15 cellular contexts compared by ENCODE assay signal in the genomic region with DNA sequence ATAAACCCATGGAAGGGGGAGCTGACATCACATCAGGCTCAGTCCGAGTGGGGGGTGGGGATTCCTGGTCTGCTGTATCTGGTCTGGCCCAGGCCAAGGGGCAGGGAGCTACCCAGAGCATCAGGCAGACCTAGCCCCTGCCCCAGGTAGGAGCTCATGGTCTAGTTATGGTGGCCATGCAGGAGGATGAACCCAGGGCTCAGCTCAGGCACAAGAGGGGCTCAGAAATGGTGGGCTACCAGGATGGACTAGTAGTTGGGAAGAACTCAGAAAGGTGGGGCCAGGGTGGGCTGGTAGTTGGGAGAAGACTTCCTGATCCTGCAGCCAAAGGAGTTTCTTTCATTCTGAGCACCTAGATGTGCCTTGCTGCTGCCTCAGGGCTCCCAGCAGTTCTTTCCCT. TPM values are rescaled to one million over a fixed set of nuclear protein-coding genes. Genes with fewer than 3 reads are reported as not detected.
A peak's percentile ranks its signal among the peaks of the same experiment; 100 is the strongest.
DNase-seq lines count a peak whose midpoint lies in the region; TF ChIP-seq lines count a peak whose summit lies in the region.
"Had no signal": no experiment of that assay in that cellular context is flagged by ENCODE, and none has a peak within 500 bp of the region (broad histone marks: within the 10 kb centered on the region; RNA-seq: fewer than 3 reads in every experiment).

No MANE protein-coding gene starts in this region.

- H3K9me3 ChIP-seq in mesenchymal stem cell (ENCODE audit: control insufficient read depth, low read length) (peaks cover 6% of the 10 kb centered on the region), spleen (peaks cover 0 to 9% (median 0%) of the 10 kb centered on the region in 8 donors), sigmoid colon (no peaks in the 10 kb centered on the region)

- 48% methylated on average over 1 of the region's 1 CpG for WGBS in mesenchymal stem cell
- 25 to 62% (median 50%) methylated on average over 1 of the region's 1 CpG for WGBS in spleen, 5 donors
- WGBS in mesendoderm (ENCODE audit: extremely low coverage, insufficient coverage, low lambda C conversion rate) = no CpG with 5 or more reads among the region's 1 CpG
- 51 to 52% methylated on average over 1 of the region's 1 CpG for WGBS in sigmoid colon, 2 donors

- H2BK12ac ChIP-seq in mesenchymal stem cell (ENCODE audit: low read length in 2 of 2) = no peak overlapping the region

- no peak overlapping the region for H3K4me3 Mint-ChIP-seq in CD14-positive monocyte
- H3K4me3 Mint-ChIP-seq: CD4-positive, CD25-positive, alpha-beta regulatory T cell had no signal

- H3K4me1 Mint-ChIP-seq in CD14-positive monocyte = no peaks in the 10 kb centered on the region
- H3K4me1 Mint-ChIP-seq: CD4-positive, CD25-positive, alpha-beta regulatory T cell had no signal

- H3K36me3 ChIP-seq in mesenchymal stem cell (ENCODE audit: control insufficient read depth in 1 of 2, insufficient read depth in 2 of 2, low read depth in 1 of 2, low read length in 2 of 2) (no peaks in the 10 kb centered on the region), spleen (no peaks in the 10 kb centered on the region), mesendoderm (ENCODE audit: control insufficient read depth, insufficient read depth, low read length) (no peaks in the 10 kb centered on the region), sigmoid colon (no peaks in the 10 kb centered on the region)

- H4K5ac ChIP-seq in mesendoderm (ENCODE audit: low read length) = no peak overlapping the region

- no peak overlapping the region for H3K4ac ChIP-seq in mesenchymal stem cell (ENCODE audit: low read depth in 1 of 2, low read length in 2 of 2)
- no peak overlapping the region for H3K4ac ChIP-seq in mesendoderm (ENCODE audit: low read depth, low read length)

- no peak overlapping the region for H3K27ac Mint-ChIP-seq in CD14-positive monocyte
- H3K27ac Mint-ChIP-seq: CD4-positive, CD25-positive, alpha-beta regulatory T cell had no signal

- H3K4me2 ChIP-seq in mesenchymal stem cell (ENCODE audit: low read length, poor library complexity, severe bottlenecking) (no peak overlapping the region), mesendoderm (ENCODE audit: low read length) (no peak overlapping the region)

- H3K27me3 Mint-ChIP-seq in CD14-positive monocyte (ENCODE audit: low read depth in 3 of 3) = peaks cover 0 to 8% (median 0%) of the 10 kb centered on the region in 3 donors

- TF ChIP-seq POLR2A in spleen (IDR thresholded peaks at IDR 0.05) (no peak), sigmoid colon (IDR thresholded peaks at IDR 0.05) (no peak)

- DNase-seq in activated CD8-positive, alpha-beta memory T cell treated with anti-CD3 and anti-CD28 coated beads, Interleukin-2, amount 50 U/mL, for 48 hours = peak; percentile 30
- DNase-seq in activated CD8-positive, alpha-beta memory T cell treated with anti-CD3 and anti-CD28 coated beads, Interleukin-2, amount 50 U/mL, for 4 hours = no peak
- DNase-seq in CD14-positive monocyte (ENCODE audit: low spot score) = peak; percentile 27
- no peak for DNase-seq in mesenchymal stem cell
- peak; percentile 30 for DNase-seq in spleen
- no peak for DNase-seq in mesendoderm
- DNase-seq in sigmoid colon = no peak
- DNase-seq in T1000 (lab: John Stamatoyannopoulos, UW) = no peak
- DNase-seq: CD4-positive, CD25-positive, alpha-beta regulatory T cell; DMS53; GF-D8 had no signal

- no peak for TF ChIP-seq CTCF in CD14-positive monocyte (IDR thresholded peaks at IDR 0.05)
- TF ChIP-seq CTCF in spleen (IDR thresholded peaks at IDR 0.05 in 8 of 11, conservative IDR thresholded peaks at IDR 0.05 in 3 of 11) = no peak
- no peak for TF ChIP-seq CTCF in sigmoid colon (IDR thresholded peaks at IDR 0.05)

- no peak overlapping the region for H2BK5ac ChIP-seq in mesenchymal stem cell (ENCODE audit: low read depth, low read length, poor library complexity, severe bottlenecking)
- no peak overlapping the region for H2BK5ac ChIP-seq in mesendoderm (ENCODE audit: low read length)

- no peak overlapping the region for H3K9ac ChIP-seq in mesenchymal stem cell (ENCODE audit: low read length)
- no peak overlapping the region for H3K9ac ChIP-seq in mesendoderm (ENCODE audit: low read length)

- no peak overlapping the region for H4K8ac ChIP-seq in mesenchymal stem cell (ENCODE audit: low read length)
- H4K8ac ChIP-seq in mesendoderm (ENCODE audit: low read depth, low read length) = no peak overlapping the region

- H3K18ac ChIP-seq in mesenchymal stem cell (ENCODE audit: low read depth in 1 of 2, low read length in 2 of 2) (no peak overlapping the region), mesendoderm (ENCODE audit: low read length) (no peak overlapping the region)

- H3K4me3 ChIP-seq in mesenchymal stem cell (ENCODE audit: insufficient read depth in 1 of 2, low read depth in 1 of 2, low read length in 2 of 2) (no peak overlapping the region), spleen (no peak overlapping the region), mesendoderm (ENCODE audit: low read length) (no peak overlapping the region), sigmoid colon (no peak overlapping the region)

- no peak overlapping the region for H3K23ac ChIP-seq in mesenchymal stem cell (ENCODE audit: low read length in 2 of 2)
- H3K23ac ChIP-seq in mesendoderm (ENCODE audit: low read length) = no peak overlapping the region

- H3K27me3 ChIP-seq in mesenchymal stem cell (ENCODE audit: control insufficient read depth in 1 of 2, insufficient read depth in 1 of 2, low read length in 2 of 2) = peaks cover 0 to 26% of the 10 kb centered on the region in 2 experiments
- peaks cover 0 to 43% (median 0%) of the 10 kb centered on the region in 7 donors for H3K27me3 ChIP-seq in spleen (replicated peaks in 1 of 7)
- no peaks in the 10 kb centered on the region for H3K27me3 ChIP-seq in mesendoderm (ENCODE audit: insufficient read depth, low read length, poor library complexity)
- H3K27me3 ChIP-seq in sigmoid colon = peaks cover 0 to 11% (median 7%) of the 10 kb centered on the region in 3 donors

- H2AFZ ChIP-seq in mesenchymal stem cell (ENCODE audit: low read depth, low read length) = no peak overlapping the region

- H3K27ac ChIP-seq in mesenchymal stem cell (ENCODE audit: low read length, poor library complexity, severe bottlenecking) = no peak overlapping the region
- no peak overlapping the region for H3K27ac ChIP-seq in spleen
- H3K27ac ChIP-seq in mesendoderm (ENCODE audit: low read depth, low read length) = no peak overlapping the region
- no peak overlapping the region for H3K27ac ChIP-seq in sigmoid colon
- H3K27ac ChIP-seq: 22Rv1, HL-60 had no signal

- peak overlapping the region; percentile 11 for H4K91ac ChIP-seq in mesenchymal stem cell (ENCODE audit: low read length)

- TF ChIP-seq EP300 in sigmoid colon (IDR thresholded peaks at IDR 0.05) = no peak

- no peak overlapping the region for H2AK5ac ChIP-seq in mesenchymal stem cell (ENCODE audit: low read length, severe bottlenecking)
- H2AK5ac ChIP-seq in mesendoderm (ENCODE audit: low read length) = no peak overlapping the region

- H3K79me1 ChIP-seq in mesenchymal stem cell (replicated peaks; ENCODE audit: low read length, poor library complexity, severe bottlenecking) (no peaks in the 10 kb centered on the region), mesendoderm (ENCODE audit: low read length) (no peaks in the 10 kb centered on the region)

- intact Hi-C loops in CD14-positive monocyte (cut with micrococcal nuclease) = no loop called here
- intact Hi-C loops in spleen (cut with DNase I; ENCODE audit: low total_unique reads) = no loop called here
- intact Hi-C loops in sigmoid colon (cut with DNase I) = no loop called here

- peaks cover 0 to 5% (median 0%) of the 10 kb centered on the region in 7 donors for H3K9me3 Mint-ChIP-seq in CD14-positive monocyte

- H3K14ac ChIP-seq in mesenchymal stem cell (ENCODE audit: low read length in 2 of 2) = no peak overlapping the region

- no peaks in the 10 kb centered on the region for H3K36me3 Mint-ChIP-seq in CD14-positive monocyte
- H3K36me3 Mint-ChIP-seq: CD4-positive, CD25-positive, alpha-beta regulatory T cell had no signal

- no peaks in the 10 kb centered on the region for H3K79me2 ChIP-seq in mesendoderm (ENCODE audit: control insufficient read depth, insufficient read depth, low read length)

- H3K56ac ChIP-seq in mesendoderm (ENCODE audit: low read length) = no peak overlapping the region

- no peak overlapping the region for H2BK120ac ChIP-seq in mesenchymal stem cell (ENCODE audit: low read depth, low read length)
- H2BK120ac ChIP-seq in mesendoderm (ENCODE audit: low read depth, low read length) = no peak overlapping the region

- H2BK15ac ChIP-seq in mesenchymal stem cell (ENCODE audit: low read depth, poor library complexity, severe bottlenecking) (no peak overlapping the region), mesendoderm (replicated peaks; ENCODE audit: low read depth) (no peak overlapping the region)

- peaks cover 2% of the 10 kb centered on the region for H3K4me1 ChIP-seq in mesenchymal stem cell (ENCODE audit: control insufficient read depth, insufficient read depth, low read depth, low read length)
- H3K4me1 ChIP-seq in spleen = no peaks in the 10 kb centered on the region
- no peaks in the 10 kb centered on the region for H3K4me1 ChIP-seq in mesendoderm (ENCODE audit: control insufficient read depth, low read depth, low read length)
- H3K4me1 ChIP-seq in sigmoid colon = no peaks in the 10 kb centered on the region

RNA-seq across cellular contexts. Expression of a gene that starts 14.3 kb away (rescaled TPM):
- polyA plus RNA-seq in CD14-positive monocyte (not detected), spleen (not detected), sigmoid colon (not detected)
- polyA plus RNA-seq in mesenchymal stem cell (2013, experiment 1 of 2) = not detected
- not detected for polyA plus RNA-seq in mesenchymal stem cell (2013, experiment 2 of 2)
- total RNA-seq in spleen (not detected), sigmoid colon (under 1 TPM in 1 of 4 donors, not detected in 3; 0.41 TPM)
- 0.13 TPM for polyA plus RNA-seq in mesendoderm (2013, experiment 1 of 2)
- 0.14 TPM for polyA plus RNA-seq in mesendoderm (2013, experiment 2 of 2)
- total RNA-seq: A673; CD4-positive, CD25-positive, alpha-beta regulatory T cell had no signal
- polyA plus RNA-seq: BJ; CD4-positive, CD25-positive, alpha-beta regulatory T cell had no signal

Comparison
In these comparisons a context has a peak if more than half of its experiments do, and no peak if none do; other contexts are left out.
1. DNase-seq: peak in activated CD8-positive, alpha-beta memory T cell treated with anti-CD3 and anti-CD28 coated beads, Interleukin-2, amount 50 U/mL, for 48 hours (single experiment), CD14-positive monocyte (single experiment) and spleen (single experiment); none in activated CD8-positive, alpha-beta memory T cell treated with anti-CD3 and anti-CD28 coated beads, Interleukin-2, amount 50 U/mL, for 4 hours (single experiment), mesenchymal stem cell (single experiment), mesendoderm (single experiment), sigmoid colon (single experiment) and T1000 (single experiment).